1 cellular context compared by ENCODE assay signal in genomic region chr6:97438011-97438671, GRCh38.
TF ChIP-seq lines count a peak whose summit lies in the region.

No MANE protein-coding gene starts in this region.

TF ChIP-seq in GM23338, 12 proteins besides CTCF, POLR2A, EP300 and RAD21 (continued from another document):
- TF ChIP-seq, protein P1, sequence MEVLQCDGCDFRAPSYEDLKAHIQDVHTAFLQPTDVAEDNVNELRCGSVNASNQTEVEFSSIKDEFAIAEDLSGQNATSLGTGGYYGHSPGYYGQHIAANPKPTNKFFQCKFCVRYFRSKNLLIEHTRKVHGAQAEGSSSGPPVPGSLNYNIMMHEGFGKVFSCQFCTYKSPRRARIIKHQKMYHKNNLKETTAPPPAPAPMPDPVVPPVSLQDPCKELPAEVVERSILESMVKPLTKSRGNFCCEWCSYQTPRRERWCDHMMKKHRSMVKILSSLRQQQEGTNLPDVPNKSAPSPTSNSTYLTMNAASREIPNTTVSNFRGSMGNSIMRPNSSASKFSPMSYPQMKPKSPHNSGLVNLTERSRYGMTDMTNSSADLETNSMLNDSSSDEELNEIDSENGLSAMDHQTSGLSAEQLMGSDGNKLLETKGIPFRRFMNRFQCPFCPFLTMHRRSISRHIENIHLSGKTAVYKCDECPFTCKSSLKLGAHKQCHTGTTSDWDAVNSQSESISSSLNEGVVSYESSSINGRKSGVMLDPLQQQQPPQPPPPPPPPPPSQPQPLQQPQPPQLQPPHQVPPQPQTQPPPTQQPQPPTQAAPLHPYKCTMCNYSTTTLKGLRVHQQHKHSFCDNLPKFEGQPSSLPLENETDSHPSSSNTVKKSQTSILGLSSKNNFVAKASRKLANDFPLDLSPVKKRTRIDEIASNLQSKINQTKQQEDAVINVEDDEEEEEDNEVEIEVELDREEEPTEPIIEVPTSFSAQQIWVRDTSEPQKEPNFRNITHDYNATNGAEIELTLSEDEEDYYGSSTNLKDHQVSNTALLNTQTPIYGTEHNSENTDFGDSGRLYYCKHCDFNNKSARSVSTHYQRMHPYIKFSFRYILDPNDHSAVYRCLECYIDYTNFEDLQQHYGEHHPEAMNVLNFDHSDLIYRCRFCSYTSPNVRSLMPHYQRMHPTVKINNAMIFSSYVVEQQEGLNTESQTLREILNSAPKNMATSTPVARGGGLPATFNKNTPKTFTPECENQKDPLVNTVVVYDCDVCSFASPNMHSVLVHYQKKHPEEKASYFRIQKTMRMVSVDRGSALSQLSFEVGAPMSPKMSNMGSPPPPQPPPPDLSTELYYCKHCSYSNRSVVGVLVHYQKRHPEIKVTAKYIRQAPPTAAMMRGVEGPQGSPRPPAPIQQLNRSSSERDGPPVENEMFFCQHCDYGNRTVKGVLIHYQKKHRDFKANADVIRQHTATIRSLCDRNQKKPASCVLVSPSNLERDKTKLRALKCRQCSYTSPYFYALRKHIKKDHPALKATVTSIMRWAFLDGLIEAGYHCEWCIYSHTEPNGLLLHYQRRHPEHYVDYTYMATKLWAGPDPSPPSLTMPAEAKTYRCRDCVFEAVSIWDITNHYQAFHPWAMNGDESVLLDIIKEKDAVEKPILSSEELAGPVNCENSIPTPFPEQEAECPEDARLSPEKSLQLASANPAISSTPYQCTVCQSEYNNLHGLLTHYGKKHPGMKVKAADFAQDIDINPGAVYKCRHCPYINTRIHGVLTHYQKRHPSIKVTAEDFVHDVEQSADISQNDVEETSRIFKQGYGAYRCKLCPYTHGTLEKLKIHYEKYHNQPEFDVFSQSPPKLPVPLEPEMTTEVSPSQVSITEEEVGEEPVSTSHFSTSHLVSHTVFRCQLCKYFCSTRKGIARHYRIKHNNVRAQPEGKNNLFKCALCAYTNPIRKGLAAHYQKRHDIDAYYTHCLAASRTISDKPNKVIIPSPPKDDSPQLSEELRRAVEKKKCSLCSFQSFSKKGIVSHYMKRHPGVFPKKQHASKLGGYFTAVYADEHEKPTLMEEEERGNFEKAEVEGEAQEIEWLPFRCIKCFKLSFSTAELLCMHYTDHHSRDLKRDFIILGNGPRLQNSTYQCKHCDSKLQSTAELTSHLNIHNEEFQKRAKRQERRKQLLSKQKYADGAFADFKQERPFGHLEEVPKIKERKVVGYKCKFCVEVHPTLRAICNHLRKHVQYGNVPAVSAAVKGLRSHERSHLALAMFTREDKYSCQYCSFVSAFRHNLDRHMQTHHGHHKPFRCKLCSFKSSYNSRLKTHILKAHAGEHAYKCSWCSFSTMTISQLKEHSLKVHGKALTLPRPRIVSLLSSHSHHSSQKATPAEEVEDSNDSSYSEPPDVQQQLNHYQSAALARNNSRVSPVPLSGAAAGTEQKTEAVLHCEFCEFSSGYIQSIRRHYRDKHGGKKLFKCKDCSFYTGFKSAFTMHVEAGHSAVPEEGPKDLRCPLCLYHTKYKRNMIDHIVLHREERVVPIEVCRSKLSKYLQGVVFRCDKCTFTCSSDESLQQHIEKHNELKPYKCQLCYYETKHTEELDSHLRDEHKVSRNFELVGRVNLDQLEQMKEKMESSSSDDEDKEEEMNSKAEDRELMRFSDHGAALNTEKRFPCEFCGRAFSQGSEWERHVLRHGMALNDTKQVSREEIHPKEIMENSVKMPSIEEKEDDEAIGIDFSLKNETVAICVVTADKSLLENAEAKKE (CRISPR knock-in tag; IDR thresholded peaks at IDR 0.05), result no peak
- TF ChIP-seq ZNF331 (CRISPR knock-in tag; IDR thresholded peaks at IDR 0.05; ENCODE audit: low read depth), result no peak
- TF ChIP-seq STAT1 (IDR thresholded peaks at IDR 0.05; ENCODE audit: unreplicated experiment), result no peak
- no peak for TF ChIP-seq JUNB (IDR thresholded peaks at IDR 0.05; ENCODE audit: unreplicated experiment)
